ENCODE assay signal across 11 cellular contexts in genomic region chr6:10033223-10033829, GRCh38.
A peak's percentile ranks its signal among the peaks of the same experiment; 100 is the strongest.
DNase-seq lines count a peak whose midpoint lies in the region; ATAC-seq, FAIRE-seq and TF ChIP-seq lines count a peak whose summit lies in the region.
"Had no signal": no experiment of that assay in that cellular context is flagged by ENCODE, and none has a peak within 500 bp of the region (broad histone marks: within the 10 kb centered on the region; RNA-seq: fewer than 3 reads in every experiment).

No MANE protein-coding gene starts in this region.

- H3F3A ChIP-seq in GM23248 (ENCODE audit: insufficient read depth) (no peaks in the 10 kb centered on the region), neural progenitor cell (ENCODE audit: low read depth) (no peaks in the 10 kb centered on the region)

- no peaks in the 10 kb centered on the region for H4K20me1 ChIP-seq in GM23248 (ENCODE audit: insufficient read depth)
- H4K20me1 ChIP-seq in astrocyte (ENCODE audit: insufficient read depth, low read length) = no peaks in the 10 kb centered on the region
- no peaks in the 10 kb centered on the region for H4K20me1 ChIP-seq in neural progenitor cell (ENCODE audit: low read depth)

- H3K4me1 ChIP-seq in GM23248 (ENCODE audit: insufficient read depth) = no peaks in the 10 kb centered on the region
- peaks cover 5% of the 10 kb centered on the region for H3K4me1 ChIP-seq in astrocyte (ENCODE audit: insufficient read depth, low read length)
- H3K4me1 ChIP-seq in neural progenitor cell = peaks cover 10% of the 10 kb centered on the region

- H3K9me3 Mint-ChIP-seq in astrocyte (ENCODE audit: unreplicated experiment) = no peaks in the 10 kb centered on the region
- no peaks in the 10 kb centered on the region for H3K9me3 Mint-ChIP-seq in neural progenitor cell
- H3K9me3 Mint-ChIP-seq in activated CD4-positive, alpha-beta T cell treated with anti-CD3 and anti-CD28 coated beads, Interleukin-2, amount 10 ng/mL, durations not matched to agents 24 days and 14 days = no peaks in the 10 kb centered on the region

- H3K27me3 Mint-ChIP-seq in astrocyte (ENCODE audit: low read depth, unreplicated experiment) (peaks cover 3% of the 10 kb centered on the region), neural progenitor cell (ENCODE audit: insufficient read depth, low read depth) (no peaks in the 10 kb centered on the region)
- no peaks in the 10 kb centered on the region for H3K27me3 Mint-ChIP-seq in activated CD4-positive, alpha-beta T cell treated with anti-CD3 and anti-CD28 coated beads, Interleukin-2, amount 10 ng/mL, durations not matched to agents 24 days and 14 days

- H3K4me3 Mint-ChIP-seq in astrocyte (ENCODE audit: unreplicated experiment) = no peak overlapping the region
- no peak overlapping the region for H3K4me3 Mint-ChIP-seq in neural progenitor cell
- no peak overlapping the region for H3K4me3 Mint-ChIP-seq in activated CD4-positive, alpha-beta T cell treated with anti-CD3 and anti-CD28 coated beads, Interleukin-2, amount 10 ng/mL, durations not matched to agents 24 days and 14 days

- H3K9me2 ChIP-seq in GM23248 (ENCODE audit: insufficient read depth) = no peaks in the 10 kb centered on the region

- intact Hi-C loops in posterior cingulate gyrus (cut with DNase I) = loop anchor here (5.0 kb wide), 1 partner anchor 394 kb away; no protein-coding TSS in a partner anchor
- intact Hi-C loops in activated CD4-positive, alpha-beta T cell treated with anti-CD3 and anti-CD28 coated beads, Interleukin-2, amount 10 ng/mL, durations not matched to agents 24 days and 14 days (cut with micrococcal nuclease) = loop anchor here (5.0 kb wide), 1 partner anchor 394 kb away; no protein-coding TSS in a partner anchor

- no peak for FAIRE-seq in astrocyte (lab: Jason Lieb, UNC)

- ATAC-seq in GM21528 (IDR thresholded peaks at IDR 0.05; ENCODE audit: low FRiP score, unreplicated experiment) = no peak

- peak overlapping the region; percentile 69 for H3K27ac Mint-ChIP-seq in astrocyte (ENCODE audit: unreplicated experiment)
- H3K27ac Mint-ChIP-seq in neural progenitor cell = no peak overlapping the region
- no peak overlapping the region for H3K27ac Mint-ChIP-seq in activated CD4-positive, alpha-beta T cell treated with anti-CD3 and anti-CD28 coated beads, Interleukin-2, amount 10 ng/mL, durations not matched to agents 24 days and 14 days

- 20 to 21% methylated on average over 10 of the region's 10 CpGs for WGBS in GM23248 (ENCODE audit: low coverage in 1 of 2, low lambda C conversion rate in 2 of 2, missing lambda C conversion rate in 2 of 2), 2 experiments

- TF ChIP-seq CTCF in astrocyte (IDR thresholded peaks at IDR 0.05; ENCODE audit: insufficient read depth, low read depth, low read length) (no peak), neural progenitor cell (IDR thresholded peaks at IDR 0.05) (no peak)

- DNase-seq in GM23248 (peak; percentile 26), NCI-H187 treated with DMSO at 0.1 percent for 48 hours (lab: John Stamatoyannopoulos, UW) (peak; percentile 70), astrocyte (ENCODE audit: low read depth) (peak; percentile 35), neural progenitor cell (ENCODE audit: low spot score) (peak; percentile 34), posterior cingulate gyrus (no peak), amniotic stem cell (lab: John Stamatoyannopoulos, UW) (no peak)
- DNase-seq in activated CD4-positive, alpha-beta T cell treated with anti-CD3 and anti-CD28 coated beads, Interleukin-2, amount 10 ng/mL, durations not matched to agents 24 days and 14 days = no peak
- DNase-seq: hippocampal formation, Karpas-422 had no signal

- H3K4me2 ChIP-seq in GM23248 (ENCODE audit: unreplicated experiment) (peak overlapping the region; percentile 3), astrocyte (ENCODE audit: low read length) (peak overlapping the region; percentile 65), neural progenitor cell (no peak overlapping the region)

- H2AFZ ChIP-seq in GM23248 (no peak overlapping the region), astrocyte (ENCODE audit: low read depth, low read length) (peak overlapping the region; percentile 9), neural progenitor cell (replicated peaks) (no peak overlapping the region)

- H3K79me2 ChIP-seq in GM23248 (ENCODE audit: insufficient read depth) (no peaks in the 10 kb centered on the region), astrocyte (ENCODE audit: insufficient read depth, low read length) (no peaks in the 10 kb centered on the region), neural progenitor cell (ENCODE audit: low read depth) (no peaks in the 10 kb centered on the region)

- H3K4me1 Mint-ChIP-seq in astrocyte (ENCODE audit: low read depth, unreplicated experiment) = peaks cover 14% of the 10 kb centered on the region
- peaks cover 14% of the 10 kb centered on the region for H3K4me1 Mint-ChIP-seq in neural progenitor cell
- H3K4me1 Mint-ChIP-seq in activated CD4-positive, alpha-beta T cell treated with anti-CD3 and anti-CD28 coated beads, Interleukin-2, amount 10 ng/mL, durations not matched to agents 24 days and 14 days = no peaks in the 10 kb centered on the region

- no peaks in the 10 kb centered on the region for H3K9me3 ChIP-seq in GM23248 (ENCODE audit: low read depth)
- H3K9me3 ChIP-seq in astrocyte (ENCODE audit: insufficient read depth, low read depth, low read length) = no peaks in the 10 kb centered on the region
- H3K9me3 ChIP-seq in neural progenitor cell (ENCODE audit: low read depth) = no peaks in the 10 kb centered on the region

- H3K36me3 ChIP-seq in GM23248 (ENCODE audit: low read depth) (no peaks in the 10 kb centered on the region), astrocyte (ENCODE audit: insufficient read depth, low read length) (no peaks in the 10 kb centered on the region), neural progenitor cell (no peaks in the 10 kb centered on the region)

- H3K36me3 Mint-ChIP-seq in astrocyte (ENCODE audit: low read depth, unreplicated experiment) (no peaks in the 10 kb centered on the region), neural progenitor cell (no peaks in the 10 kb centered on the region)
- H3K36me3 Mint-ChIP-seq in activated CD4-positive, alpha-beta T cell treated with anti-CD3 and anti-CD28 coated beads, Interleukin-2, amount 10 ng/mL, durations not matched to agents 24 days and 14 days (ENCODE audit: low read depth) = no peaks in the 10 kb centered on the region

- H3K9ac ChIP-seq in GM23248 (no peak overlapping the region), astrocyte (ENCODE audit: low read length) (no peak overlapping the region), neural progenitor cell (no peak overlapping the region)

- H3K27me3 ChIP-seq in GM23248 (replicated peaks; ENCODE audit: insufficient read depth) (no peaks in the 10 kb centered on the region), astrocyte (ENCODE audit: insufficient read depth, low read length) (no peaks in the 10 kb centered on the region), neural progenitor cell (peaks cover 26% of the 10 kb centered on the region)

- H3K27ac ChIP-seq in GM23248 (no peak overlapping the region), astrocyte (ENCODE audit: low read depth, low read length) (no peak overlapping the region), neural progenitor cell (no peak overlapping the region)
- H3K27ac ChIP-seq: RWPE1 had no signal

- in situ Hi-C loops in GM23248 (cut with MboI) = no loop called here

- H3K4me3 ChIP-seq in GM23248 (no peak overlapping the region), astrocyte (ENCODE audit: insufficient read depth, low read depth, low read length) (no peak overlapping the region), neural progenitor cell (no peak overlapping the region)

Comparison
In these comparisons a context has a peak if more than half of its experiments do, and no peak if none do; other contexts are left out.
1. DNase-seq: peak in GM23248 (single experiment), NCI-H187 treated with DMSO at 0.1 percent for 48 hours (single experiment), astrocyte (single experiment) and neural progenitor cell (single experiment); none in posterior cingulate gyrus (0 of 10), activated CD4-positive, alpha-beta T cell treated with anti-CD3 and anti-CD28 coated beads, Interleukin-2, amount 10 ng/mL, durations not matched to agents 24 days and 14 days (single experiment) and amniotic stem cell (single experiment).